ENCODE assay signal across 25 cellular contexts in genomic region chr1:23401313-23401712, GRCh38. TPM values are rescaled to one million over a fixed set of nuclear protein-coding genes. Genes with fewer than 3 reads are reported as not detected.
DNase-seq lines count a peak whose midpoint lies in the region; ATAC-seq and TF ChIP-seq lines count a peak whose summit lies in the region.
"Had no signal": no experiment of that assay in that cellular context is flagged by ENCODE, and none has a peak within 500 bp of the region (broad histone marks: within the 10 kb centered on the region; RNA-seq: fewer than 3 reads in every experiment).

No MANE protein-coding gene starts in this region.

- no peak for DNase-seq in heart left ventricle
- no peak for DNase-seq in Right ventricle myocardium superior
- DNase-seq in chondrocyte (ENCODE audit: low spot score): no peak
- no peak for DNase-seq in osteocyte (ENCODE audit: extremely low spot score, unreplicated experiment)
- DNase-seq in transverse colon: no peak
- DNase-seq in endothelial cell (ENCODE audit: low spot score): no peak
- DNase-seq in omental fat pad (ENCODE audit: low spot score): no peak
- no peak for DNase-seq in effector CD8-positive, alpha-beta T cell (lab: John Stamatoyannopoulos, UW)
- DNase-seq: activated CD4-positive, alpha-beta T cell treated with anti-CD3 and anti-CD28 coated beads, Interleukin-2, amount 10 ng/mL, durations not matched to agents 24 days and 14 days; activated naive CD4-positive, alpha-beta T cell treated with Interleukin-2 at 50 U/mL for 16 hours; activated T-cell treated with anti-CD3 and anti-CD28 coated beads, Interleukin-2, amount 50 U/mL, for 48 hours; amniotic stem cell; CD4-positive, alpha-beta memory T cell; colonic mucosa; GOT3; Kasumi-1; NCI-H1694; stimulated activated CD4-positive, alpha-beta T cell treated with anti-CD3 and anti-CD28 coated beads, Interleukin-4, amount 100 ng/mL, for 4 hours; stimulated activated naive B cell treated with anti-CD40 and anti-IgM and Interleukin-4, amounts not matched to agents 10 μg/mL and 1 μg/mL and 100 μg/mL, for 72 hours; T1000; testis had no signal

- H3K4me1 Mint-ChIP-seq in chondrocyte (ENCODE audit: low read depth): peaks cover 37% of the 10 kb centered on the region
- H3K4me1 Mint-ChIP-seq in osteocyte (ENCODE audit: unreplicated experiment): no peaks in the 10 kb centered on the region
- peaks cover 11% of the 10 kb centered on the region for H3K4me1 Mint-ChIP-seq in endothelial cell (ENCODE audit: unreplicated experiment)

- H3K27me3 Mint-ChIP-seq in chondrocyte (ENCODE audit: low read depth): no peaks in the 10 kb centered on the region
- no peaks in the 10 kb centered on the region for H3K27me3 Mint-ChIP-seq in osteocyte (ENCODE audit: unreplicated experiment)
- H3K27me3 Mint-ChIP-seq in endothelial cell (ENCODE audit: unreplicated experiment): peaks cover 12% of the 10 kb centered on the region
- H3K27me3 Mint-ChIP-seq: activated CD4-positive, alpha-beta T cell treated with anti-CD3 and anti-CD28 coated beads, Interleukin-2, amount 10 ng/mL, durations not matched to agents 24 days and 14 days; CD4-positive, alpha-beta memory T cell; natural killer cell treated with Interleukin-12 subunit alpha and Interleukin-12 subunit beta and Interleukin-15 and Interleukin-18, amount 100 ng/mL, for 72 hours; stimulated activated naive B cell treated with anti-CD40 and anti-IgM and Interleukin-4, amounts not matched to agents 10 μg/mL and 1 μg/mL and 100 μg/mL, for 72 hours had no signal

- no peak overlapping the region for H3K4me3 ChIP-seq in heart left ventricle
- H3K4me3 ChIP-seq in transverse colon: no peak overlapping the region
- H3K4me3 ChIP-seq: colonic mucosa, ovary, testis, vagina had no signal

- H3K9me3 Mint-ChIP-seq in chondrocyte (ENCODE audit: low read depth) (no peaks in the 10 kb centered on the region), osteocyte (ENCODE audit: unreplicated experiment) (no peaks in the 10 kb centered on the region), endothelial cell (ENCODE audit: unreplicated experiment) (no peaks in the 10 kb centered on the region)
- H3K9me3 Mint-ChIP-seq: activated CD4-positive, alpha-beta T cell treated with anti-CD3 and anti-CD28 coated beads, Interleukin-2, amount 10 ng/mL, durations not matched to agents 24 days and 14 days; CD4-positive, alpha-beta memory T cell; natural killer cell treated with Interleukin-12 subunit alpha and Interleukin-12 subunit beta and Interleukin-15 and Interleukin-18, amount 100 ng/mL, for 72 hours; stimulated activated naive B cell treated with anti-CD40 and anti-IgM and Interleukin-4, amounts not matched to agents 10 μg/mL and 1 μg/mL and 100 μg/mL, for 72 hours had no signal

- no peak overlapping the region for H3K4me3 Mint-ChIP-seq in chondrocyte (ENCODE audit: unreplicated experiment)
- no peak overlapping the region for H3K4me3 Mint-ChIP-seq in osteocyte (ENCODE audit: unreplicated experiment)
- H3K4me3 Mint-ChIP-seq in endothelial cell (ENCODE audit: unreplicated experiment): no peak overlapping the region
- H3K4me3 Mint-ChIP-seq: activated CD4-positive, alpha-beta T cell treated with anti-CD3 and anti-CD28 coated beads, Interleukin-2, amount 10 ng/mL, durations not matched to agents 24 days and 14 days; natural killer cell treated with Interleukin-12 subunit alpha and Interleukin-12 subunit beta and Interleukin-15 and Interleukin-18, amount 100 ng/mL, for 72 hours; stimulated activated naive B cell treated with anti-CD40 and anti-IgM and Interleukin-4, amounts not matched to agents 10 μg/mL and 1 μg/mL and 100 μg/mL, for 72 hours had no signal

- H3K27ac Mint-ChIP-seq in chondrocyte (ENCODE audit: unreplicated experiment) (peak overlapping the region; percentile 87), osteocyte (ENCODE audit: unreplicated experiment) (peak overlapping the region; percentile 89), endothelial cell (ENCODE audit: unreplicated experiment) (no peak overlapping the region)
- H3K27ac Mint-ChIP-seq: activated CD4-positive, alpha-beta T cell treated with anti-CD3 and anti-CD28 coated beads, Interleukin-2, amount 10 ng/mL, durations not matched to agents 24 days and 14 days; CD4-positive, alpha-beta memory T cell; natural killer cell treated with Interleukin-12 subunit alpha and Interleukin-12 subunit beta and Interleukin-15 and Interleukin-18, amount 100 ng/mL, for 72 hours; stimulated activated naive B cell treated with anti-CD40 and anti-IgM and Interleukin-4, amounts not matched to agents 10 μg/mL and 1 μg/mL and 100 μg/mL, for 72 hours had no signal

- TF ChIP-seq CTCF in heart left ventricle (IDR thresholded peaks at IDR 0.05): no peak
- no peak for TF ChIP-seq CTCF in chondrocyte (IDR thresholded peaks at IDR 0.05)
- TF ChIP-seq CTCF in osteocyte (IDR thresholded peaks at IDR 0.05): no peak
- TF ChIP-seq CTCF in transverse colon (IDR thresholded peaks at IDR 0.05): no peak
- no peak for TF ChIP-seq CTCF in endothelial cell (IDR thresholded peaks at IDR 0.05; ENCODE audit: unreplicated experiment)
- TF ChIP-seq CTCF in omental fat pad (IDR thresholded peaks at IDR 0.05): no peak

- H3K36me3 Mint-ChIP-seq in chondrocyte (ENCODE audit: low read depth): peaks cover 5% of the 10 kb centered on the region
- no peaks in the 10 kb centered on the region for H3K36me3 Mint-ChIP-seq in osteocyte (ENCODE audit: unreplicated experiment)
- H3K36me3 Mint-ChIP-seq in endothelial cell (ENCODE audit: low read depth, unreplicated experiment): peaks cover 8% of the 10 kb centered on the region
- H3K36me3 Mint-ChIP-seq: natural killer cell treated with Interleukin-12 subunit alpha and Interleukin-12 subunit beta and Interleukin-15 and Interleukin-18, amount 100 ng/mL, for 72 hours; stimulated activated naive B cell treated with anti-CD40 and anti-IgM and Interleukin-4, amounts not matched to agents 10 μg/mL and 1 μg/mL and 100 μg/mL, for 72 hours had no signal

- 61 to 84% (median 75%) methylated on average over 6 of the region's 6 CpGs for WGBS in heart left ventricle, 4 donors
- WGBS in transverse colon (ENCODE audit: low coverage in 1 of 2), 2 donors: 85% methylated on average over 6 of the region's 6 CpGs; no CpG with 5 or more reads in 1 of the 2 donors

- no peak for TF ChIP-seq EP300 in transverse colon (IDR thresholded peaks at IDR 0.05; ENCODE audit: low read depth)

- H3K27ac ChIP-seq in heart left ventricle (peak overlapping the region in 10 of 12 donors; percentile 0 to 76 (median 34)), transverse colon (peak overlapping the region in 3 of 4 donors; percentile 64 to 86 (median 83))
- H3K27ac ChIP-seq: testis, vagina had no signal

- H3K9me3 ChIP-seq in heart left ventricle: peaks cover 0 to 4% (median 0%) of the 10 kb centered on the region in 12 donors
- H3K9me3 ChIP-seq in transverse colon: no peaks in the 10 kb centered on the region
- H3K9me3 ChIP-seq: colonic mucosa, ovary, testis, vagina had no signal

- ATAC-seq in heart left ventricle (no peak), Right ventricle myocardium superior (ENCODE audit: poor library complexity) (no peak), omental fat pad (ENCODE audit: low FRiP score) (no peak)
- ATAC-seq: natural killer cell treated with Interleukin-12 subunit alpha and Interleukin-12 subunit beta and Interleukin-15 and Interleukin-18, amount 100 ng/mL, for 72 hours; stimulated activated naive B cell treated with anti-CD40 and anti-IgM and Interleukin-4, amounts not matched to agents 10 μg/mL and 1 μg/mL and 100 μg/mL, for 72 hours had no signal

- H3K27me3 ChIP-seq in heart left ventricle (no peaks in the 10 kb centered on the region), transverse colon (no peaks in the 10 kb centered on the region)
- H3K27me3 ChIP-seq: colonic mucosa, ovary, testis, vagina had no signal

- in situ Hi-C loops in transverse colon (cut with MboI; ENCODE audit: low pct_ligation_motif_present in 1 of 4, low pct_unique_long_range_greater_than_20kb in 1 of 4, low sequenced_read_pairs in 3 of 4): no loop called here

- H3K36me3 ChIP-seq in heart left ventricle (peaks cover 0 to 9% (median 0%) of the 10 kb centered on the region in 9 donors), transverse colon (peaks cover 0 to 8% (median 0%) of the 10 kb centered on the region in 4 donors)
- H3K36me3 ChIP-seq: colonic mucosa, ovary had no signal

- intact Hi-C loops in heart left ventricle (cut with DNase I) (loop anchor here in 8 of 10 donors (2.0 to 10.0 kb wide), 6 partner anchors 34 to 177 kb away; partner anchors contain the start of genes HNRNPR (in 5 of the 8) and ZNF436 (in 4 of the 8)), Right ventricle myocardium superior (cut with DNase I) (loop anchor here (5.0 to 10.0 kb wide), 2 partner anchors 34 to 117 kb away; partner anchors contain the start of gene ZNF436), transverse colon (cut with DNase I; ENCODE audit: low total_unique reads) (no loop called here)

- no peak for TF ChIP-seq POLR2A in heart left ventricle (IDR thresholded peaks at IDR 0.05)
- TF ChIP-seq POLR2A in transverse colon (IDR thresholded peaks at IDR 0.05): no peak

- H3K4me1 ChIP-seq in heart left ventricle (peaks cover 5 to 59% (median 33%) of the 10 kb centered on the region in 12 donors), transverse colon (peaks cover 23 to 35% (median 26%) of the 10 kb centered on the region in 4 donors)

RNA-seq across cellular contexts. Expression of gene TCEA3, which starts 23.2 kb away (rescaled TPM):
- 10 to 100 TPM; 40.1 to 87.3 (median 59.1) TPM for total RNA-seq in heart left ventricle
- 10 to 100 TPM; 21.5 to 55.5 TPM for polyA plus RNA-seq in heart left ventricle
- total RNA-seq in Right ventricle myocardium superior: 72.7 TPM
- 15.7 to 17.8 TPM (median 16.9 TPM) in 3 replicates for total RNA-seq in chondrocyte
- total RNA-seq in osteocyte: 4.0 and 4.6 TPM in 2 replicates
- total RNA-seq in transverse colon: 100 to 1,000 TPM; 137 to 761 (median 198) TPM
- 9.7 TPM for total RNA-seq in endothelial cell (ENCODE audit: unreplicated experiment)
- total RNA-seq in omental fat pad: 10 to 100 TPM in 1 of 4 donors, 1 to 10 TPM in 3; 5.0 to 13.2 (median 7.5) TPM
- total RNA-seq: A172 had no signal

RNA-seq across cellular contexts. Expression of gene ZNF436, which starts 31.7 kb away (rescaled TPM):
- 10 to 100 TPM in 6 of 9 donors, 1 to 10 TPM in 3; 8.1 to 29.8 (median 14.2) TPM for total RNA-seq in heart left ventricle
- polyA plus RNA-seq in heart left ventricle: 1 to 10 TPM; 3.1 to 4.9 TPM
- 11.4 TPM for total RNA-seq in Right ventricle myocardium superior
- total RNA-seq in chondrocyte: 17.0 to 18.6 TPM (median 17.4 TPM) in 3 replicates
- 17.4 and 18.4 TPM in 2 replicates for total RNA-seq in osteocyte
- total RNA-seq in transverse colon: 100 to 1,000 TPM in 1 of 4 donors, 10 to 100 TPM in 3; 12.5 to 125 (median 12.9) TPM
- 26.0 TPM for total RNA-seq in endothelial cell (ENCODE audit: unreplicated experiment)
- total RNA-seq in omental fat pad: 10 to 100 TPM; 16.7 to 24.0 (median 18.4) TPM

RNA-seq across cellular contexts. Expression of gene HNRNPR, which starts 57.2 kb away (rescaled TPM):
- total RNA-seq in heart left ventricle (10 to 100 TPM; 38.0 to 83.5 (median 69.2) TPM), Right ventricle myocardium superior (53.5 TPM), chondrocyte (91.0 to 151 TPM (median 91.3 TPM) in 3 replicates), osteocyte (140 and 151 TPM in 2 replicates), transverse colon (100 to 1,000 TPM in 1 of 4 donors, 10 to 100 TPM in 3; 13.5 to 120 (median 60.8) TPM), endothelial cell (ENCODE audit: unreplicated experiment) (146 TPM), omental fat pad (100 to 1,000 TPM in 1 of 4 donors, 10 to 100 TPM in 3; 70.7 to 101 (median 78.8) TPM)
- 10 to 100 TPM; 39.8 to 96.1 TPM for polyA plus RNA-seq in heart left ventricle
